ENCODE assay signal across 15 cellular contexts in the genomic region with DNA sequence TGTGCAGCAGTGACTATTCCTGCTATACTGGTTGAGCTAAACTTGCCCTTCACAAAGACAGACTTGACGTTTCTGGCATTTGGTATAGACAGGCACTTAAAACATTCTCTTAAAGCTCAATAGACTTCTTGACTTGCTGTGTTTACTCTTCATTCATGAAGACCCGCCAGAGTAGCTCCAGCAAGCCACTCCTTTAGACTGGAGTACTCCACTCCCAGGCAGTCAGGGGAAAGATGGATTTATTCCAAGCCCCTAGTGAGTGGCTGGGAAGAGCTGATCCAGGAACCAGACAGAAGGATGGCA.
A peak's percentile ranks its signal among the peaks of the same experiment; 100 is the strongest.
DNase-seq lines count a peak whose midpoint lies in the region; ATAC-seq and TF ChIP-seq lines count a peak whose summit lies in the region.
"Had no signal": no experiment of that assay in that cellular context is flagged by ENCODE, and none has a peak within 500 bp of the region (broad histone marks: within the 10 kb centered on the region; RNA-seq: fewer than 3 reads in every experiment).

No MANE protein-coding gene starts in this region.

- ATAC-seq in heart right ventricle = no peak
- ATAC-seq in lower lobe of right lung = peak; percentile 79 to 84
- ATAC-seq in HG03108 (IDR thresholded peaks at IDR 0.05; ENCODE audit: unreplicated experiment) = no peak
- ATAC-seq in HG03432 (IDR thresholded peaks at IDR 0.05; ENCODE audit: unreplicated experiment) = no peak
- ATAC-seq: PC-3, T-cell had no signal

- intact Hi-C loops in cardiac septum (cut with DNase I) (no loop called here), heart right ventricle (cut with DNase I) (no loop called here), lower lobe of right lung (cut with DNase I) (no loop called here)

- DNase-seq in cardiac septum (ENCODE audit: low spot score) (peak; percentile 22), heart right ventricle (no peak), NCI-H526 treated with DMSO at 0.1 percent for 48 hours (lab: John Stamatoyannopoulos, UW) (peak; percentile 75), lower lobe of right lung (peak; percentile 59), AML-193 (lab: John Stamatoyannopoulos, UW) (no peak)
- DNase-seq: CD8-positive, alpha-beta memory T cell; EL; KG1; NCI-H2081 treated with DMSO at 0.1 percent for 48 hours; NCI-H524; PC-3; T-cell had no signal

- H3K9me3 ChIP-seq in heart right ventricle (no peaks in the 10 kb centered on the region), lower lobe of right lung (no peaks in the 10 kb centered on the region)
- H3K9me3 ChIP-seq: BLaER1 had no signal

- H3K27ac ChIP-seq in heart right ventricle = no peak overlapping the region
- H3K27ac ChIP-seq in lower lobe of right lung = peak overlapping the region; percentile 13
- H3K27ac ChIP-seq: BLaER1 had no signal

- 59 to 79% methylated on average over 2 of the region's 2 CpGs for WGBS in heart right ventricle, 2 donors

- H3K4me3 ChIP-seq in heart right ventricle (no peak overlapping the region), lower lobe of right lung (no peak overlapping the region)
- H3K4me3 ChIP-seq: BLaER1 had no signal

- H3K36me3 ChIP-seq in heart right ventricle (peaks cover 0 to 66% (median 0%) of the 10 kb centered on the region in 9 donors), lower lobe of right lung (peaks cover 40% of the 10 kb centered on the region)
- H3K36me3 ChIP-seq: BLaER1 had no signal

- no peaks in the 10 kb centered on the region for H3K27me3 ChIP-seq in heart right ventricle
- H3K27me3 ChIP-seq in lower lobe of right lung (ENCODE audit: low read depth) = no peaks in the 10 kb centered on the region
- H3K27me3 ChIP-seq: BLaER1 had no signal

- H3K4me1 ChIP-seq in heart right ventricle = no peaks in the 10 kb centered on the region
- peaks cover 14% of the 10 kb centered on the region for H3K4me1 ChIP-seq in lower lobe of right lung

- TF ChIP-seq CTCF in heart right ventricle (IDR thresholded peaks at IDR 0.05) = no peak
- no peak for TF ChIP-seq CTCF in lower lobe of right lung (IDR thresholded peaks at IDR 0.05)

Comparison
In these comparisons a context has a peak if more than half of its experiments do, and no peak if none do; other contexts are left out.
1. DNase-seq: peak in cardiac septum (single experiment), NCI-H526 treated with DMSO at 0.1 percent for 48 hours (single experiment) and lower lobe of right lung (single experiment); none in heart right ventricle (0 of 2) and AML-193 (0 of 2).
2. ATAC-seq: peak in lower lobe of right lung (2 of 2); none in heart right ventricle (0 of 8), HG03108 (single experiment) and HG03432 (single experiment).